In the genomic region with DNA sequence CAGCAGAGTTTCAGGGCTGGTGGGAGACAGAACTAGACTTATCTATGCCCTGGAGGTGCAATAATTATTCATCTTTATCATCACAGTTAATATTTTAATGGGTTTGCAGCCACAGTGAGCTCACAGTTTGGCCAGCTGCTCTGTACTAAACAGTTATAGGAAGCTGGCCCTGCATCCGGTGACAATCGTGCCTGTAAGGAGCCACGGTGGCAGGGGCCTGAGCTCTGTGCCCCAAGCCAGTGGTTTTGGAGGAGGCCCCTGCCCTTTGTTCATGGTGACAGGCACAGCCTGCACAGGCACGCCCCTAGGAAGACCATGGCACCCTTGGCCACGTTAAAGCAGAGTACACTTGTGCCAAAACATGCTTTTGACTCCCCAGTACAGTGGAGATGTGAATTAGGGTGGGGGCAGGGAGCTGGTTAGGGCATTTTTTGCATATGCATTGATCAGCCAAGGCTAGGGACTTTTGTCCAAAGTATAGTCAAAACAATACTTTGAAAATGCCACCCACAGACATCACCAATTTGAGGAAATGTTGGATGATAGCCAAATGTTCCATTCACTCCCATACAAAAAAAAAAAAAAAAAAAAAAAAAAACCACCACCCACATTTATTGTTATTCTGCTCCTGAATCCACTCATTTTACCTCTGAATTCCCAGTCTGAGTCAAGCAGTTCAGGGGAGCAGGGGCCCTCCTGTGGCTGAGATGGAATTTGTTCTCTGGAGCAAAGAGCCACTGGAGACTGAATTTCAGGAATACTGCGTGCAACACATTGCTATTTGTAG, we compare ENCODE assay signal across 8 cellular contexts. TPM values are rescaled to one million over a fixed set of nuclear protein-coding genes. Genes with fewer than 3 reads are reported as not detected.
A peak's percentile ranks its signal among the peaks of the same experiment; 100 is the strongest.
DNase-seq lines count a peak whose midpoint lies in the region; ATAC-seq and TF ChIP-seq lines count a peak whose summit lies in the region.

No MANE protein-coding gene starts in this region.

- H3K9me3 ChIP-seq in T-helper 17 cell (ENCODE audit: control insufficient read depth, low read length, poor library complexity, severe bottlenecking), result no peaks in the 10 kb centered on the region

- peak; percentile 82 for TF ChIP-seq CTCF in fibroblast of the aortic adventitia (IDR thresholded peaks at IDR 0.05; ENCODE audit: insufficient read depth, low read length)

- peak; percentile 67 for DNase-seq in activated CD8-positive, alpha-beta memory T cell treated with anti-CD3 and anti-CD28 coated beads, Interleukin-2, amount 10 ng/mL, durations not matched to agents 7 days and 5 days
- no peak for DNase-seq in activated CD8-positive, alpha-beta memory T cell treated with anti-CD3 and anti-CD28 coated beads for 24 hours
- DNase-seq in T-helper 17 cell (no peak), fibroblast of the aortic adventitia (ENCODE audit: low read depth) (peak; percentile 82), putamen (ENCODE audit: low spot score) (peak; percentile 42), NCI-H510A treated with DMSO at 0.1 percent for 48 hours (lab: John Stamatoyannopoulos, UW) (no peak), NCI-H2196 treated with DMSO at 0.1 percent for 48 hours (lab: John Stamatoyannopoulos, UW; ENCODE audit: unreplicated experiment) (no peak)

- H3K4me3 Mint-ChIP-seq in activated CD8-positive, alpha-beta memory T cell treated with anti-CD3 and anti-CD28 coated beads, Interleukin-2, amount 10 ng/mL, durations not matched to agents 7 days and 5 days, result peak overlapping the region; percentile 100
- no peak overlapping the region for H3K4me3 Mint-ChIP-seq in T-helper 17 cell

- ATAC-seq in activated CD8-positive, alpha-beta memory T cell treated with anti-CD3 and anti-CD28 coated beads, Interleukin-2, amount 10 ng/mL, durations not matched to agents 7 days and 5 days, result no peak
- ATAC-seq in HG03354 (IDR thresholded peaks at IDR 0.05; ENCODE audit: poor library complexity, severe bottlenecking, unreplicated experiment), result peak; percentile 22
- ATAC-seq in T-helper 17 cell, result no peak

- H3K9me3 Mint-ChIP-seq in activated CD8-positive, alpha-beta memory T cell treated with anti-CD3 and anti-CD28 coated beads, Interleukin-2, amount 10 ng/mL, durations not matched to agents 7 days and 5 days (ENCODE audit: low read depth), result peaks cover 17% of the 10 kb centered on the region

- peak overlapping the region; percentile 86 for H3K27ac Mint-ChIP-seq in activated CD8-positive, alpha-beta memory T cell treated with anti-CD3 and anti-CD28 coated beads, Interleukin-2, amount 10 ng/mL, durations not matched to agents 7 days and 5 days
- H3K27ac Mint-ChIP-seq in T-helper 17 cell, result peak overlapping the region; percentile 56

- no peak overlapping the region for H3K4me3 ChIP-seq in fibroblast of the aortic adventitia (ENCODE audit: low read depth, low read length)

- CTCF ChIA-PET in activated CD8-positive, alpha-beta memory T cell treated with anti-CD3 and anti-CD28 coated beads, Interleukin-2, amount 10 ng/mL, durations not matched to agents 7 days and 5 days (lab: Charles Lee), result interaction anchor here (1.2 to 2.2 kb wide), 9 partner anchors 8 to 252 kb away, joined by 3 to 6 read pairs (median 4); partner anchors contain the start of genes DPH3 and OXNAD1

- peaks cover 65% of the 10 kb centered on the region for H3K4me1 Mint-ChIP-seq in activated CD8-positive, alpha-beta memory T cell treated with anti-CD3 and anti-CD28 coated beads, Interleukin-2, amount 10 ng/mL, durations not matched to agents 7 days and 5 days
- peaks cover 30% of the 10 kb centered on the region for H3K4me1 Mint-ChIP-seq in T-helper 17 cell

- H3K27me3 Mint-ChIP-seq in activated CD8-positive, alpha-beta memory T cell treated with anti-CD3 and anti-CD28 coated beads, Interleukin-2, amount 10 ng/mL, durations not matched to agents 7 days and 5 days, result no peaks in the 10 kb centered on the region
- H3K27me3 Mint-ChIP-seq in T-helper 17 cell, result peaks cover 4% of the 10 kb centered on the region

- peaks cover 27% of the 10 kb centered on the region for H3K36me3 Mint-ChIP-seq in activated CD8-positive, alpha-beta memory T cell treated with anti-CD3 and anti-CD28 coated beads, Interleukin-2, amount 10 ng/mL, durations not matched to agents 7 days and 5 days
- no peaks in the 10 kb centered on the region for H3K36me3 Mint-ChIP-seq in T-helper 17 cell (ENCODE audit: low read depth)

RNA-seq across cellular contexts. Expression of gene RFTN1, which starts 3.4 kb away (rescaled TPM):
- total RNA-seq in activated CD8-positive, alpha-beta memory T cell treated with anti-CD3 and anti-CD28 coated beads, Interleukin-2, amount 10 ng/mL, durations not matched to agents 7 days and 5 days, result 10 to 100 TPM; 78.0 to 96.7 TPM
- total RNA-seq in T-helper 17 cell, result 10 to 100 TPM; 51.8 to 55.8 TPM
- 47.7 and 54.7 TPM in 2 replicates for total RNA-seq in fibroblast of the aortic adventitia (ENCODE audit: low replicate concordance)

Comparison
In these comparisons a context has a peak if more than half of its experiments do, and no peak if none do; other contexts are left out.
1. DNase-seq: peak in activated CD8-positive, alpha-beta memory T cell treated with anti-CD3 and anti-CD28 coated beads, Interleukin-2, amount 10 ng/mL, durations not matched to agents 7 days and 5 days (single experiment), fibroblast of the aortic adventitia (single experiment) and putamen (single experiment); none in activated CD8-positive, alpha-beta memory T cell treated with anti-CD3 and anti-CD28 coated beads for 24 hours (single experiment), T-helper 17 cell (0 of 3), NCI-H510A treated with DMSO at 0.1 percent for 48 hours (single experiment) and NCI-H2196 treated with DMSO at 0.1 percent for 48 hours (single experiment).